24 cellular contexts compared by ENCODE assay signal in the genomic region with DNA sequence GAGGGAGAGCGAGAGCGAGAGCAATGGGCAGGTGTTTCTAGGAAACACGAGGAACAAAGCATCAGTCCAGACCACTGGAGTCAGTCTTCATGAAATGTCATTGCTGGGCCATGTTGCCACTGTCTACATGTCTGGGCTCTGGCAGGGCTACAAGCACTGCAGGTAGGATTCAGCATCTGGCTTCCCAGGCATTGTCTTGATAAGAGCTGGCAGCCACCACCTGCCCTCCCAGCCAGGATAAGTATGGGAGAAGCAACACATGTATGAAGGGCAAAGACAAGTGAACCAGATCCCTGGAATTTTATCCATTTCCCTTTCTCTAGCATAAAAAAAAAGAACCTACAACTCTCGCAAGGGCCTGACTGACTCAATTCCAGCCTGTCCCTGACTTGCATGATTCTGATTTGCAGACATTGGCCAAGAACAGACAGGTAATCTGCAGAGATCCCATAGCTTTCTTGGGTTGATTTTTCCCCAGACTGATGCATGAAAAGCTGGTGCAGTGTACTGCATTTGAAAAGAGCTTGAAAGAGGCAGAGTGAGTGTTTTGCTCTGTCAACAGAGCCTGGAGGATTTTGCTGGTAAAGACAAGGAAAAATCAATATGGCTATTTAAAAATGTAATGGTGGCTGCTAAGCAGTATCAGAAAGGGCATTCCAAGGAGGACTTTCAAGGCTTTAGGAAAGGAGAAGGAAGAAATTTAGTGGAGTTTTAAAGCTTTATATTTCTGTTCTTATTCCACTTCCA.
DNase-seq lines count a peak whose midpoint lies in the region; ATAC-seq, FAIRE-seq and TF ChIP-seq lines count a peak whose summit lies in the region.
"Had no signal": no experiment of that assay in that cellular context is flagged by ENCODE, and none has a peak within 500 bp of the region (broad histone marks: within the 10 kb centered on the region; RNA-seq: fewer than 3 reads in every experiment).

No MANE protein-coding gene starts in this region.

- H3K27me3 ChIP-seq in GM23338 (ENCODE audit: insufficient read depth) (no peaks in the 10 kb centered on the region), pancreas (no peaks in the 10 kb centered on the region)

- H3K9me2 ChIP-seq in GM23338 (ENCODE audit: insufficient read depth), result no peaks in the 10 kb centered on the region

- H3K4me1 ChIP-seq in GM23338 (ENCODE audit: insufficient read depth) (no peaks in the 10 kb centered on the region), pancreas (peaks cover 0 to 8% (median 4%) of the 10 kb centered on the region in 3 donors)

- ATAC-seq in GM23338 (no peak), pancreas (peak; percentile 78 to 97 (median 90)), HG03139 (IDR thresholded peaks at IDR 0.05; ENCODE audit: unreplicated experiment) (no peak), HG03095 (IDR thresholded peaks at IDR 0.05; ENCODE audit: unreplicated experiment) (no peak)
- ATAC-seq: GM12878, T-helper 17 cell had no signal

- no peaks in the 10 kb centered on the region for H3K79me2 ChIP-seq in GM23338 (replicated peaks; ENCODE audit: insufficient read depth)

- H3K4me3 ChIP-seq in GM23338 (no peak overlapping the region), pancreas (no peak overlapping the region)
- H3K4me3 ChIP-seq: GM12878 had no signal

- no peak overlapping the region for H3K4me2 ChIP-seq in GM23338

- H3K36me3 Mint-ChIP-seq in GM23338 (ENCODE audit: low read depth), result peaks cover 10% of the 10 kb centered on the region; the same call in 2 of the 3 replicates
- H3K36me3 Mint-ChIP-seq: CD4-positive, CD25-positive, alpha-beta regulatory T cell had no signal

- H3K9me3 Mint-ChIP-seq in GM23338, result peaks cover 27% of the 10 kb centered on the region

- H3K27ac ChIP-seq in GM23338 (ENCODE audit: low read depth) (no peak overlapping the region), pancreas (no peak overlapping the region)

- intact Hi-C loops in pancreas (cut with DNase I), result no loop called here

- H2AFZ ChIP-seq in GM23338, result 0 out of 2 replicates have a peak overlapping the region, but pooled peaks have one; percentile 23

- no peaks in the 10 kb centered on the region for H4K20me1 ChIP-seq in GM23338 (replicated peaks; ENCODE audit: insufficient read depth)

- DNase-seq in NCI-H187 (lab: John Stamatoyannopoulos, UW) (peak; percentile 37 to 60), NCI-H187 treated with DMSO at 0.1 percent for 48 hours (lab: John Stamatoyannopoulos, UW) (no peak), GM23338 (ENCODE audit: low spot score) (no peak), NCI-H524 (lab: John Stamatoyannopoulos, UW) (peak; percentile 65 to 88), pancreas (peak; percentile 30 to 64 (median 55)), SKM-1 treated with dmso at 0.1 percent for 144 hours (lab: John Stamatoyannopoulos, UW; ENCODE audit: unreplicated experiment) (no peak)
- DNase-seq: CD4-positive, CD25-positive, alpha-beta regulatory T cell; COR-L47; DND-41; GOT3; HCEC 1CT; IMR-90; MV-4-11; NCI-H1436; NCI-H2029; NCI-H82; Right ventricle myocardium superior; SW 1271; T-helper 17 cell had no signal

- H3K27ac Mint-ChIP-seq in GM23338, result no peak overlapping the region
- H3K27ac Mint-ChIP-seq: B cell; CD4-positive, CD25-positive, alpha-beta regulatory T cell; T-helper 17 cell had no signal

- TF ChIP-seq CTCF in GM23338 (conservative IDR thresholded peaks at IDR 0.05; ENCODE audit: low read depth in 2 of 2) (no peak), pancreas (IDR thresholded peaks at IDR 0.05) (no peak)

- peaks cover 3% of the 10 kb centered on the region; the same call in 1 of the 2 replicates for H3K36me3 ChIP-seq in GM23338 (ENCODE audit: insufficient read depth)
- no peaks in the 10 kb centered on the region for H3K36me3 ChIP-seq in pancreas

- 50 to 60% methylated on average over 4 of the region's 4 CpGs for WGBS in pancreas, 2 donors

- H3K4me1 Mint-ChIP-seq in GM23338, result no peaks in the 10 kb centered on the region
- H3K4me1 Mint-ChIP-seq: B cell; CD4-positive, CD25-positive, alpha-beta regulatory T cell; T-helper 17 cell had no signal

- H3K4me3 Mint-ChIP-seq in GM23338, result no peak overlapping the region
- H3K4me3 Mint-ChIP-seq: B cell; CD4-positive, CD25-positive, alpha-beta regulatory T cell; T-helper 17 cell had no signal

- FAIRE-seq in pancreas (lab: Jason Lieb, UNC), result no peak
- FAIRE-seq: A204.1, GM12878 had no signal

- no peaks in the 10 kb centered on the region for H3K9me3 ChIP-seq in pancreas

- H3F3A ChIP-seq in GM23338 (replicated peaks; ENCODE audit: low read depth), result no peaks in the 10 kb centered on the region

- H3K27me3 Mint-ChIP-seq in GM23338 (ENCODE audit: insufficient read depth, low read depth, poor library complexity), result peaks cover 1% of the 10 kb centered on the region
- H3K27me3 Mint-ChIP-seq: CD4-positive, CD25-positive, alpha-beta regulatory T cell had no signal

TF ChIP-seq in GM23338, 12 proteins besides CTCF, POLR2A, EP300 and RAD21 (continues in another document):
- TF ChIP-seq EZH2 (IDR thresholded peaks at IDR 0.05; ENCODE audit: low read depth, unreplicated experiment) (no peak), CREB1 (CRISPR knock-in tag; IDR thresholded peaks at IDR 0.05; ENCODE audit: low read depth) (no peak), NANOG (IDR thresholded peaks at IDR 0.05; ENCODE audit: borderline replicate concordance) (no peak), POLR2AphosphoS5 (IDR thresholded peaks at IDR 0.05; ENCODE audit: low read depth) (no peak), ZNF331 (CRISPR knock-in tag; IDR thresholded peaks at IDR 0.05; ENCODE audit: low read depth) (no peak), EZH2phosphoT487 (IDR thresholded peaks at IDR 0.05; ENCODE audit: unreplicated experiment) (no peak)
- TF ChIP-seq, protein P1, sequence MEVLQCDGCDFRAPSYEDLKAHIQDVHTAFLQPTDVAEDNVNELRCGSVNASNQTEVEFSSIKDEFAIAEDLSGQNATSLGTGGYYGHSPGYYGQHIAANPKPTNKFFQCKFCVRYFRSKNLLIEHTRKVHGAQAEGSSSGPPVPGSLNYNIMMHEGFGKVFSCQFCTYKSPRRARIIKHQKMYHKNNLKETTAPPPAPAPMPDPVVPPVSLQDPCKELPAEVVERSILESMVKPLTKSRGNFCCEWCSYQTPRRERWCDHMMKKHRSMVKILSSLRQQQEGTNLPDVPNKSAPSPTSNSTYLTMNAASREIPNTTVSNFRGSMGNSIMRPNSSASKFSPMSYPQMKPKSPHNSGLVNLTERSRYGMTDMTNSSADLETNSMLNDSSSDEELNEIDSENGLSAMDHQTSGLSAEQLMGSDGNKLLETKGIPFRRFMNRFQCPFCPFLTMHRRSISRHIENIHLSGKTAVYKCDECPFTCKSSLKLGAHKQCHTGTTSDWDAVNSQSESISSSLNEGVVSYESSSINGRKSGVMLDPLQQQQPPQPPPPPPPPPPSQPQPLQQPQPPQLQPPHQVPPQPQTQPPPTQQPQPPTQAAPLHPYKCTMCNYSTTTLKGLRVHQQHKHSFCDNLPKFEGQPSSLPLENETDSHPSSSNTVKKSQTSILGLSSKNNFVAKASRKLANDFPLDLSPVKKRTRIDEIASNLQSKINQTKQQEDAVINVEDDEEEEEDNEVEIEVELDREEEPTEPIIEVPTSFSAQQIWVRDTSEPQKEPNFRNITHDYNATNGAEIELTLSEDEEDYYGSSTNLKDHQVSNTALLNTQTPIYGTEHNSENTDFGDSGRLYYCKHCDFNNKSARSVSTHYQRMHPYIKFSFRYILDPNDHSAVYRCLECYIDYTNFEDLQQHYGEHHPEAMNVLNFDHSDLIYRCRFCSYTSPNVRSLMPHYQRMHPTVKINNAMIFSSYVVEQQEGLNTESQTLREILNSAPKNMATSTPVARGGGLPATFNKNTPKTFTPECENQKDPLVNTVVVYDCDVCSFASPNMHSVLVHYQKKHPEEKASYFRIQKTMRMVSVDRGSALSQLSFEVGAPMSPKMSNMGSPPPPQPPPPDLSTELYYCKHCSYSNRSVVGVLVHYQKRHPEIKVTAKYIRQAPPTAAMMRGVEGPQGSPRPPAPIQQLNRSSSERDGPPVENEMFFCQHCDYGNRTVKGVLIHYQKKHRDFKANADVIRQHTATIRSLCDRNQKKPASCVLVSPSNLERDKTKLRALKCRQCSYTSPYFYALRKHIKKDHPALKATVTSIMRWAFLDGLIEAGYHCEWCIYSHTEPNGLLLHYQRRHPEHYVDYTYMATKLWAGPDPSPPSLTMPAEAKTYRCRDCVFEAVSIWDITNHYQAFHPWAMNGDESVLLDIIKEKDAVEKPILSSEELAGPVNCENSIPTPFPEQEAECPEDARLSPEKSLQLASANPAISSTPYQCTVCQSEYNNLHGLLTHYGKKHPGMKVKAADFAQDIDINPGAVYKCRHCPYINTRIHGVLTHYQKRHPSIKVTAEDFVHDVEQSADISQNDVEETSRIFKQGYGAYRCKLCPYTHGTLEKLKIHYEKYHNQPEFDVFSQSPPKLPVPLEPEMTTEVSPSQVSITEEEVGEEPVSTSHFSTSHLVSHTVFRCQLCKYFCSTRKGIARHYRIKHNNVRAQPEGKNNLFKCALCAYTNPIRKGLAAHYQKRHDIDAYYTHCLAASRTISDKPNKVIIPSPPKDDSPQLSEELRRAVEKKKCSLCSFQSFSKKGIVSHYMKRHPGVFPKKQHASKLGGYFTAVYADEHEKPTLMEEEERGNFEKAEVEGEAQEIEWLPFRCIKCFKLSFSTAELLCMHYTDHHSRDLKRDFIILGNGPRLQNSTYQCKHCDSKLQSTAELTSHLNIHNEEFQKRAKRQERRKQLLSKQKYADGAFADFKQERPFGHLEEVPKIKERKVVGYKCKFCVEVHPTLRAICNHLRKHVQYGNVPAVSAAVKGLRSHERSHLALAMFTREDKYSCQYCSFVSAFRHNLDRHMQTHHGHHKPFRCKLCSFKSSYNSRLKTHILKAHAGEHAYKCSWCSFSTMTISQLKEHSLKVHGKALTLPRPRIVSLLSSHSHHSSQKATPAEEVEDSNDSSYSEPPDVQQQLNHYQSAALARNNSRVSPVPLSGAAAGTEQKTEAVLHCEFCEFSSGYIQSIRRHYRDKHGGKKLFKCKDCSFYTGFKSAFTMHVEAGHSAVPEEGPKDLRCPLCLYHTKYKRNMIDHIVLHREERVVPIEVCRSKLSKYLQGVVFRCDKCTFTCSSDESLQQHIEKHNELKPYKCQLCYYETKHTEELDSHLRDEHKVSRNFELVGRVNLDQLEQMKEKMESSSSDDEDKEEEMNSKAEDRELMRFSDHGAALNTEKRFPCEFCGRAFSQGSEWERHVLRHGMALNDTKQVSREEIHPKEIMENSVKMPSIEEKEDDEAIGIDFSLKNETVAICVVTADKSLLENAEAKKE (CRISPR knock-in tag; IDR thresholded peaks at IDR 0.05), result no peak
- TF ChIP-seq, protein P2, sequence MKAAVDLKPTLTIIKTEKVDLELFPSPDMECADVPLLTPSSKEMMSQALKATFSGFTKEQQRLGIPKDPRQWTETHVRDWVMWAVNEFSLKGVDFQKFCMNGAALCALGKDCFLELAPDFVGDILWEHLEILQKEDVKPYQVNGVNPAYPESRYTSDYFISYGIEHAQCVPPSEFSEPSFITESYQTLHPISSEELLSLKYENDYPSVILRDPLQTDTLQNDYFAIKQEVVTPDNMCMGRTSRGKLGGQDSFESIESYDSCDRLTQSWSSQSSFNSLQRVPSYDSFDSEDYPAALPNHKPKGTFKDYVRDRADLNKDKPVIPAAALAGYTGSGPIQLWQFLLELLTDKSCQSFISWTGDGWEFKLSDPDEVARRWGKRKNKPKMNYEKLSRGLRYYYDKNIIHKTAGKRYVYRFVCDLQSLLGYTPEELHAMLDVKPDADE (IDR thresholded peaks at IDR 0.05), result no peak

Comparison
In these comparisons a context has a peak if more than half of its experiments do, and no peak if none do; other contexts are left out.
1. DNase-seq: peak in NCI-H187 (2 of 2), NCI-H524 (2 of 2) and pancreas (6 of 6); none in NCI-H187 treated with DMSO at 0.1 percent for 48 hours (single experiment), GM23338 (single experiment) and SKM-1 treated with dmso at 0.1 percent for 144 hours (single experiment).
2. ATAC-seq: peak in pancreas (4 of 4); none in GM23338 (single experiment), HG03139 (single experiment) and HG03095 (single experiment).